Comparison of ENCODE assay signal across 2 cellular contexts in the genomic region with DNA sequence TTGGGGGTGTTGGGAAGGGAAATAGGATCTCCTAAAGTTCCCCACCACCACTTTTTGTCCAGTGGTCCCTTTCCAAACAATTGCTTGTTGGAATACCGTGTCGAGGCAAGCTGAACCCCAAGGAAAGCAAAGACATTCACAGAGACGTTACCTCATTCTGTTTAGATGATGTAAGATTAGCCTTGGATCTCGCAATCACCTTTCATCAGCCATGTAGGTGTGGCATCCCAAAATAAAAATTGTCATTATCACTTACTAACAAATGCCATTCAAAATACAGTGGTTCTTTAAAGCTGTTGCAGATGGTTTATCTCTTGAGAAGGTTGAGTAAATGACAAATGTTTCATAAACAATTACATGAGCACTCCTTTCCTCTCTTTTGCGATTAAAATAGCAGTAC.
TF ChIP-seq lines count a peak whose summit lies in the region.

No MANE protein-coding gene starts in this region.

TF ChIP-seq in HEK293, 187 proteins besides CTCF, POLR2A, EP300 and RAD21 (continues in another document):
- TF ChIP-seq ZNF404 (tag by site-specific recombination; IDR thresholded peaks at IDR 0.05) (0 out of 2 replicates have a peak, but pooled peaks have one; percentile 8), ZNF660 (tag by site-specific recombination; IDR thresholded peaks at IDR 0.05) (0 out of 2 replicates have a peak, but pooled peaks have one; percentile 13), ZNF600 (tag by site-specific recombination; IDR thresholded peaks at IDR 0.05) (no peak), SCRT2 (tag by site-specific recombination; IDR thresholded peaks at IDR 0.05) (no peak), ZNF645 (tag by site-specific recombination; IDR thresholded peaks at IDR 0.05) (no peak), ATF2 (tag by site-specific recombination; IDR thresholded peaks at IDR 0.05; ENCODE audit: low read depth) (peak; percentile 87), ZEB2 (tag by site-specific recombination; IDR thresholded peaks at IDR 0.05) (0 out of 2 replicates have a peak, but pooled peaks have one; percentile 39), KLF10 (tag by site-specific recombination; IDR thresholded peaks at IDR 0.05) (peak; percentile 41; the same call in 1 of the 2 replicates), IKZF3 (tag by site-specific recombination; IDR thresholded peaks at IDR 0.05) (peak; percentile 70), ZNF629 (tag by site-specific recombination; IDR thresholded peaks at IDR 0.05) (peak; percentile 44), ZNF776 (tag by site-specific recombination; IDR thresholded peaks at IDR 0.05; ENCODE audit: borderline replicate concordance) (no peak), ZXDB (tag by site-specific recombination; IDR thresholded peaks at IDR 0.05) (no peak; the same call in 1 of the 2 replicates), ZNF239 (tag by site-specific recombination; IDR thresholded peaks at IDR 0.05) (no peak), PRDM1 (tag by site-specific recombination; IDR thresholded peaks at IDR 0.05) (no peak)
- TF ChIP-seq, protein P1, sequence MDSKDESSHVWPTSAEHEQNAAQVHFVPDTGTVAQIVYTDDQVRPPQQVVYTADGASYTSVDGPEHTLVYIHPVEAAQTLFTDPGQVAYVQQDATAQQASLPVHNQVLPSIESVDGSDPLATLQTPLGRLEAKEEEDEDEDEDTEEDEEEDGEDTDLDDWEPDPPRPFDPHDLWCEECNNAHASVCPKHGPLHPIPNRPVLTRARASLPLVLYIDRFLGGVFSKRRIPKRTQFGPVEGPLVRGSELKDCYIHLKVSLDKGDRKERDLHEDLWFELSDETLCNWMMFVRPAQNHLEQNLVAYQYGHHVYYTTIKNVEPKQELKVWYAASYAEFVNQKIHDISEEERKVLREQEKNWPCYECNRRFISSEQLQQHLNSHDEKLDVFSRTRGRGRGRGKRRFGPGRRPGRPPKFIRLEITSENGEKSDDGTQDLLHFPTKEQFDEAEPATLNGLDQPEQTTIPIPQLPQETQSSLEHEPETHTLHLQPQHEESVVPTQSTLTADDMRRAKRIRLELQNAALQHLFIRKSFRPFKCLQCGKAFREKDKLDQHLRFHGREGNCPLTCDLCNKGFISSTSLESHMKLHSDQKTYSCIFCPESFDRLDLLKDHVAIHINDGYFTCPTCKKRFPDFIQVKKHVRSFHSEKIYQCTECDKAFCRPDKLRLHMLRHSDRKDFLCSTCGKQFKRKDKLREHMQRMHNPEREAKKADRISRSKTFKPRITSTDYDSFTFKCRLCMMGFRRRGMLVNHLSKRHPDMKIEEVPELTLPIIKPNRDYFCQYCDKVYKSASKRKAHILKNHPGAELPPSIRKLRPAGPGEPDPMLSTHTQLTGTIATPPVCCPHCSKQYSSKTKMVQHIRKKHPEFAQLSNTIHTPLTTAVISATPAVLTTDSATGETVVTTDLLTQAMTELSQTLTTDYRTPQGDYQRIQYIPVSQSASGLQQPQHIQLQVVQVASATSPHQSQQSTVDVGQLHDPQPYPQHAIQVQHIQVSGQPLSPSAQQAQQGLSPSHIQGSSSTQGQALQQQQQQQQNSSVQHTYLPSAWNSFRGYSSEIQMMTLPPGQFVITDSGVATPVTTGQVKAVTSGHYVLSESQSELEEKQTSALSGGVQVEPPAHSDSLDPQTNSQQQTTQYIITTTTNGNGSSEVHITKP (tag by site-specific recombination; IDR thresholded peaks at IDR 0.05): peak; percentile 67; the same call in 1 of the 2 replicates
- TF ChIP-seq, protein P2, sequence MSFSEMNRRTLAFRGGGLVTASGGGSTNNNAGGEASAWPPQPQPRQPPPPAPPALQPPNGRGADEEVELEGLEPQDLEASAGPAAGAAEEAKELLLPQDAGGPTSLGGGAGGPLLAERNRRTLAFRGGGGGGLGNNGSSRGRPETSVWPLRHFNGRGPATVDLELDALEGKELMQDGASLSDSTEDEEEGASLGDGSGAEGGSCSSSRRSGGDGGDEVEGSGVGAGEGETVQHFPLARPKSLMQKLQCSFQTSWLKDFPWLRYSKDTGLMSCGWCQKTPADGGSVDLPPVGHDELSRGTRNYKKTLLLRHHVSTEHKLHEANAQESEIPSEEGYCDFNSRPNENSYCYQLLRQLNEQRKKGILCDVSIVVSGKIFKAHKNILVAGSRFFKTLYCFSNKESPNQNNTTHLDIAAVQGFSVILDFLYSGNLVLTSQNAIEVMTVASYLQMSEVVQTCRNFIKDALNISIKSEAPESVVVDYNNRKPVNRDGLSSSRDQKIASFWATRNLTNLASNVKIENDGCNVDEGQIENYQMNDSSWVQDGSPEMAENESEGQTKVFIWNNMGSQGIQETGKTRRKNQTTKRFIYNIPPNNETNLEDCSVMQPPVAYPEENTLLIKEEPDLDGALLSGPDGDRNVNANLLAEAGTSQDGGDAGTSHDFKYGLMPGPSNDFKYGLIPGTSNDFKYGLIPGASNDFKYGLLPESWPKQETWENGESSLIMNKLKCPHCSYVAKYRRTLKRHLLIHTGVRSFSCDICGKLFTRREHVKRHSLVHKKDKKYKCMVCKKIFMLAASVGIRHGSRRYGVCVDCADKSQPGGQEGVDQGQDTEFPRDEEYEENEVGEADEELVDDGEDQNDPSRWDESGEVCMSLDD (tag by site-specific recombination; IDR thresholded peaks at IDR 0.05): peak; percentile 36; the same call in 1 of the 2 replicates
- TF ChIP-seq, protein P3, sequence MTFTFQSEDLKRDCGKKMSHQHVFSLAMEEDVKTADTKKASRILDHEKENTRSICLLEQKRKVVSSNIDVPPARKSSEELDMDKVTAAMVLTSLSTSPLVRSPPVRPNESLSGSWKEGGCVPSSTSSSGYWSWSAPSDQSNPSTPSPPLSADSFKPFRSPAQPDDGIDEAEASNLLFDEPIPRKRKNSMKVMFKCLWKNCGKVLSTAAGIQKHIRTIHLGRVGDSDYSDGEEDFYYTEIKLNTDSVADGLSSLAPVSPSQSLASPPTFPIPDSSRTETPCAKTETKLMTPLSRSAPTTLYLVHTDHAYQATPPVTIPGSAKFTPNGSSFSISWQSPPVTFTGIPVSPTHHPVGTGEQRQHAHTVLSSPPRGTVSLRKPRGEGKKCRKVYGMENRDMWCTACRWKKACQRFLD (tag by site-specific recombination; IDR thresholded peaks at IDR 0.05): no peak

TF ChIP-seq in H1, 55 proteins besides CTCF, POLR2A, EP300 and RAD21:
- TF ChIP-seq CEBPB (IDR thresholded peaks at IDR 0.05; ENCODE audit: low read depth, low read length): peak; percentile 95
- TF ChIP-seq MAFK (IDR thresholded peaks at IDR 0.05; ENCODE audit: low read depth, low read length): no peak
- 0 out of 2 replicates have a peak, but pooled peaks have one; percentile 31 for TF ChIP-seq JUND (IDR thresholded peaks at IDR 0.05; ENCODE audit: low read length)
